Comparison of ENCODE assay signal across 1 cellular context in genomic region chr12:120445911-120446909, GRCh38.
TF ChIP-seq lines count a peak whose summit lies in the region.

GATC (plus strand) TSS chr12:120446444; CDS start chr12:120446481, 37 bp downstream.
TRIAP1 (minus strand) TSS chr12:120446384; CDS start chr12:120446372, 12 bp downstream.

TF ChIP-seq in SK-N-SH, 30 proteins besides CTCF, POLR2A, EP300 and RAD21 (continued from another document):
- TF ChIP-seq PBX3 (IDR thresholded peaks at IDR 0.05) (no peak; the same call in 1 of the 2 replicates), ZBTB33 (IDR thresholded peaks at IDR 0.05; ENCODE audit: borderline replicate concordance, low read depth) (no peak), USF2 (IDR thresholded peaks at IDR 0.05; ENCODE audit: borderline replicate concordance, low read depth, low read length) (no peak), YY1 (IDR thresholded peaks at IDR 0.05; ENCODE audit: low read depth) (peak; percentile 86), RCOR1 (IDR thresholded peaks at IDR 0.05; ENCODE audit: low read length) (no peak), TEAD4 (IDR thresholded peaks at IDR 0.05; ENCODE audit: borderline replicate concordance, insufficient read depth) (no peak), EZH2phosphoT487 (IDR thresholded peaks at IDR 0.05; ENCODE audit: borderline replicate concordance, low read depth) (no peak), IRF3 (IDR thresholded peaks at IDR 0.05; ENCODE audit: low read depth, low read length) (no peak), ELF1 (IDR thresholded peaks at IDR 0.05) (peak; percentile 35; the same call in 1 of the 2 replicates), JUND (IDR thresholded peaks at IDR 0.05) (no peak), TAF1 (IDR thresholded peaks at IDR 0.05; ENCODE audit: borderline replicate concordance, low read depth, low read length) (peak; percentile 86), MAX (IDR thresholded peaks at IDR 0.05; ENCODE audit: low read depth) (peak; percentile 96; the same call in 1 of the 2 replicates), RFX5 (IDR thresholded peaks at IDR 0.05; ENCODE audit: low read length) (no peak), TCF12 (IDR thresholded peaks at IDR 0.05) (no peak), FOXM1 (IDR thresholded peaks at IDR 0.05; ENCODE audit: low read depth) (no peak), POLR2AphosphoS5 (IDR thresholded peaks at IDR 0.05; ENCODE audit: low read depth, low read length) (peak; percentile 97), MEF2A (IDR thresholded peaks at IDR 0.05; ENCODE audit: borderline replicate concordance, low read depth) (no peak)
